ENCODE assay signal across 31 cellular contexts in the genomic region with DNA sequence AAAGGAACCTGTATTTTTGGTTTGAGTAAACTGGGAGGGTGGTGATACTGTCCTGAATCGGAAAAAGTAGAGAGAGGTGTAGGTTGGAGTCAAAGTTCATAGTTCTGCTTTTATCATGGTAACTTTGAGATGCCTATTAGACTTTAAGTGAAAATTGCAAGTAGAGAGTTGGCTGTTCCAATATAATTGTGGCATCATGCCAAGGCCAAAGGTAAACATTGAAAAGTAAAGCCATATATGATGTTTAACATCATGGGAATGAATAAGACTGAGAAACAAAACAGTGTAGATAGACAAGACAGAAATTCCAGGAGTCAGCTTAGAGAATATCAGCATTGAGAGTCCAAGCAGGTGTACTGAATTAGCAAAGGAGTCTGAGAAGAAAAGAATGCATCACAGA.
"Had no signal": no experiment of that assay in that cellular context is flagged by ENCODE, and none has a peak within 500 bp of the region (broad histone marks: within the 10 kb centered on the region; RNA-seq: fewer than 3 reads in every experiment).

No MANE protein-coding gene starts in this region.

- H3K27ac ChIP-seq: adrenal gland, body of pancreas, brain microvascular endothelial cell, breast epithelium, WERI-Rb-1 had no signal

- DNase-seq: activated CD4-positive, alpha-beta memory T cell treated with anti-CD3 and anti-CD28 coated beads for 36 hours; activated CD4-positive, alpha-beta T cell treated with anti-CD3 and anti-CD28 coated beads for 4 hours; activated CD4-positive, alpha-beta T cell treated with anti-CD3 and anti-CD28 coated beads, Interleukin-2, amount 10 ng/mL, durations not matched to agents 24 days and 14 days; activated CD4-positive, alpha-beta T cell treated with anti-CD3 and anti-CD28 coated beads, Interleukin-2, amount 50 U/mL, for 1 hour; activated CD4-positive, alpha-beta T cell treated with anti-CD3 and anti-CD28 coated beads, Interleukin-2, amount 50 U/mL, for 4 hours; activated CD4-positive, CD25-positive, alpha-beta regulatory T cell; activated CD8-positive, alpha-beta memory T cell treated with anti-CD3 and anti-CD28 coated beads, Interleukin-2, amount 50 U/mL, for 4 hours; activated CD8-positive, alpha-beta T cell treated with anti-CD3 and anti-CD28 coated beads for 36 hours; activated effector memory CD4-positive, alpha-beta T cell treated with anti-CD3 and anti-CD28 coated beads, Interleukin-2, amount 50 U/mL, for 16 hours; activated gamma-delta T cell treated with Interleukin-2 at 50 U/mL for 16 hours; activated naive CD4-positive, alpha-beta T cell; activated naive CD4-positive, alpha-beta T cell treated with anti-CD3 and anti-CD28 coated beads for 36 hours; activated naive CD4-positive, alpha-beta T cell treated with anti-CD3 and anti-CD28 coated beads, Interleukin-2, amount 50 U/mL, for 16 hours; activated naive CD8-positive, alpha-beta T cell treated with anti-CD3 and anti-CD28 coated beads for 36 hours; activated T-cell treated with anti-CD3 and anti-CD28 coated beads for 4 hours; activated T-cell treated with anti-CD3 and anti-CD28 coated beads, Interleukin-2, amount 50 U/mL, for 1 hour; activated T-cell treated with anti-CD3 and anti-CD28 coated beads, Interleukin-2, amount 50 U/mL, for 4 hours; activated T-cell treated with anti-CD3 and anti-CD28 coated beads, Interleukin-2, amount 50 U/mL, for 72 hours; adrenal gland; amniotic stem cell; aorta; body of pancreas; brain microvascular endothelial cell; central memory CD4-positive, alpha-beta T cell; T-helper 1 cell; T-helper 2 cell; T-helper 9 cell; WERI-Rb-1 had no signal

- H3K27me3 ChIP-seq: body of pancreas, brain microvascular endothelial cell, breast epithelium had no signal

- H3K9me3 ChIP-seq: adrenal gland, body of pancreas, breast epithelium had no signal

- FAIRE-seq: astrocyte, TTC549 had no signal

- H3K36me3 ChIP-seq: adrenal gland, brain microvascular endothelial cell, breast epithelium, WERI-Rb-1 had no signal

- H3K4me1 ChIP-seq: adrenal gland, body of pancreas, breast epithelium had no signal

- H3K4me3 ChIP-seq: adrenal gland, body of pancreas, breast epithelium had no signal
